8 cellular contexts compared by ENCODE assay signal in genomic region chr14:49893309-49894213, GRCh38. TPM values are rescaled to one million over a fixed set of nuclear protein-coding genes. Genes with fewer than 3 reads are reported as not detected.
DNase-seq lines count a peak whose midpoint lies in the region; ATAC-seq and TF ChIP-seq lines count a peak whose summit lies in the region.

No MANE protein-coding gene starts in this region.

- H3K4me1 ChIP-seq in esophagus (ENCODE audit: control insufficient read depth in 2 of 2, insufficient read depth in 2 of 2, low read length in 1 of 2) (no peaks in the 10 kb centered on the region), stomach (peaks cover 31 to 54% (median 41%) of the 10 kb centered on the region in 4 donors)

- H3K36me3 ChIP-seq in esophagus (ENCODE audit: control insufficient read depth in 2 of 2, insufficient read depth in 2 of 2, low read length in 1 of 2) (peaks cover 0 to 5% of the 10 kb centered on the region in 2 donors), stomach (peaks cover 0 to 5% (median 2%) of the 10 kb centered on the region in 4 donors)

- H3K27me3 Mint-ChIP-seq in natural killer cell treated with Interleukin-12 subunit alpha and Interleukin-12 subunit beta and Interleukin-15 and Interleukin-18, amount 100 ng/mL, for 72 hours = no peaks in the 10 kb centered on the region

- H3K4me3 Mint-ChIP-seq in natural killer cell treated with Interleukin-12 subunit alpha and Interleukin-12 subunit beta and Interleukin-15 and Interleukin-18, amount 100 ng/mL, for 72 hours = peak overlapping the region; percentile 99

- no peak for TF ChIP-seq POLR2A in stomach (IDR thresholded peaks at IDR 0.05)

- H3K27ac ChIP-seq in esophagus (ENCODE audit: low read depth in 2 of 2, low read length in 1 of 2) (peak overlapping the region; percentile 99 to 100), stomach (peak overlapping the region; percentile 99 to 100 (median 100))

- TF ChIP-seq EP300 in stomach (IDR thresholded peaks at IDR 0.05) = no peak

- intact Hi-C loops in stomach (cut with DNase I; ENCODE audit: low total_unique reads) = no loop called here

- peaks cover 32 to 53% of the 10 kb centered on the region in 2 donors for H3K4me1 Mint-ChIP-seq in natural killer cell treated with Interleukin-12 subunit alpha and Interleukin-12 subunit beta and Interleukin-15 and Interleukin-18, amount 100 ng/mL, for 72 hours (ENCODE audit: low read depth in 2 of 2)

- DNase-seq in DMS53 (lab: John Stamatoyannopoulos, UW) (peak; percentile 75), DMS53 treated with DMSO at 0.1 percent for 48 hours (lab: John Stamatoyannopoulos, UW; ENCODE audit: unreplicated experiment) (no peak), NCI-H1930 (lab: John Stamatoyannopoulos, UW) (peak; percentile 14 to 39), activated T-cell treated with anti-CD3 and anti-CD28 coated beads for 1 hour (ENCODE audit: low read depth) (peak; percentile 49), stomach (peak; percentile 67)
- DNase-seq in natural killer cell treated with Interleukin-12 subunit alpha and Interleukin-12 subunit beta and Interleukin-15 and Interleukin-18, amount 100 ng/mL, for 72 hours (ENCODE audit: low spot score) = peak; percentile 93

- peak; percentile 45 for ATAC-seq in HG02610 (IDR thresholded peaks at IDR 0.05; ENCODE audit: unreplicated experiment)
- ATAC-seq in natural killer cell treated with Interleukin-12 subunit alpha and Interleukin-12 subunit beta and Interleukin-15 and Interleukin-18, amount 100 ng/mL, for 72 hours = peak; percentile 78 to 84

- H3K9me3 ChIP-seq in esophagus (ENCODE audit: control insufficient read depth in 2 of 2, insufficient read depth in 1 of 2, low read depth in 1 of 2, low read length in 1 of 2) = no peaks in the 10 kb centered on the region
- no peaks in the 10 kb centered on the region for H3K9me3 ChIP-seq in stomach

- H3K27ac Mint-ChIP-seq in natural killer cell treated with Interleukin-12 subunit alpha and Interleukin-12 subunit beta and Interleukin-15 and Interleukin-18, amount 100 ng/mL, for 72 hours = peak overlapping the region; percentile 97 to 98

- peaks cover 54% of the 10 kb centered on the region for H3K36me3 Mint-ChIP-seq in natural killer cell treated with Interleukin-12 subunit alpha and Interleukin-12 subunit beta and Interleukin-15 and Interleukin-18, amount 100 ng/mL, for 72 hours

- TF ChIP-seq CTCF in stomach (IDR thresholded peaks at IDR 0.05) = no peak

- no peaks in the 10 kb centered on the region for H3K9me3 Mint-ChIP-seq in natural killer cell treated with Interleukin-12 subunit alpha and Interleukin-12 subunit beta and Interleukin-15 and Interleukin-18, amount 100 ng/mL, for 72 hours

- 0% methylated on average over 84 to 85 of the region's 85 CpGs for WGBS in esophagus, 2 donors
- 0 to 1% (median 1%) methylated on average over 36 to 85 of the region's 85 CpGs for WGBS in stomach, 5 donors

- H3K4me3 ChIP-seq in esophagus (ENCODE audit: low read depth in 1 of 2, low read length in 2 of 2) (peak overlapping the region; percentile 92 to 96), stomach (peak overlapping the region; percentile 63 to 99 (median 95))

- no peaks in the 10 kb centered on the region for H3K27me3 ChIP-seq in esophagus (ENCODE audit: control insufficient read depth in 1 of 2, insufficient read depth in 2 of 2, low read length in 2 of 2)
- H3K27me3 ChIP-seq in stomach = no peaks in the 10 kb centered on the region

RNA-seq across cellular contexts. Expression of gene ARF6, which starts 0.7 kb away (rescaled TPM):
- polyA plus RNA-seq in esophagus (100 to 1,000 TPM in 1 of 2 donors, 10 to 100 TPM in 1; 80.9 to 112 TPM), stomach (10 to 100 TPM; 31.7 to 61.3 (median 35.0) TPM)
- total RNA-seq in natural killer cell treated with Interleukin-12 subunit alpha and Interleukin-12 subunit beta and Interleukin-15 and Interleukin-18, amount 100 ng/mL, for 72 hours = 100 to 1,000 TPM; 147 to 175 TPM
- 100 to 1,000 TPM in 1 of 5 donors, 10 to 100 TPM in 4; 19.8 to 104 (median 54.9) TPM for total RNA-seq in stomach

RNA-seq across cellular contexts. Expression of gene NEMF, which starts 41.0 kb away (rescaled TPM):
- polyA plus RNA-seq in esophagus (10 to 100 TPM; 19.9 to 40.2 TPM), stomach (10 to 100 TPM; 14.8 to 30.2 (median 22.9) TPM)
- total RNA-seq in natural killer cell treated with Interleukin-12 subunit alpha and Interleukin-12 subunit beta and Interleukin-15 and Interleukin-18, amount 100 ng/mL, for 72 hours = 100 to 1,000 TPM in 1 of 2 donors, 10 to 100 TPM in 1; 95.2 to 120 TPM
- 100 to 1,000 TPM in 4 of 5 donors, 10 to 100 TPM in 1; 35.7 to 478 (median 107) TPM for total RNA-seq in stomach
